Comparison of ENCODE assay signal across 8 cellular contexts in the genomic region with DNA sequence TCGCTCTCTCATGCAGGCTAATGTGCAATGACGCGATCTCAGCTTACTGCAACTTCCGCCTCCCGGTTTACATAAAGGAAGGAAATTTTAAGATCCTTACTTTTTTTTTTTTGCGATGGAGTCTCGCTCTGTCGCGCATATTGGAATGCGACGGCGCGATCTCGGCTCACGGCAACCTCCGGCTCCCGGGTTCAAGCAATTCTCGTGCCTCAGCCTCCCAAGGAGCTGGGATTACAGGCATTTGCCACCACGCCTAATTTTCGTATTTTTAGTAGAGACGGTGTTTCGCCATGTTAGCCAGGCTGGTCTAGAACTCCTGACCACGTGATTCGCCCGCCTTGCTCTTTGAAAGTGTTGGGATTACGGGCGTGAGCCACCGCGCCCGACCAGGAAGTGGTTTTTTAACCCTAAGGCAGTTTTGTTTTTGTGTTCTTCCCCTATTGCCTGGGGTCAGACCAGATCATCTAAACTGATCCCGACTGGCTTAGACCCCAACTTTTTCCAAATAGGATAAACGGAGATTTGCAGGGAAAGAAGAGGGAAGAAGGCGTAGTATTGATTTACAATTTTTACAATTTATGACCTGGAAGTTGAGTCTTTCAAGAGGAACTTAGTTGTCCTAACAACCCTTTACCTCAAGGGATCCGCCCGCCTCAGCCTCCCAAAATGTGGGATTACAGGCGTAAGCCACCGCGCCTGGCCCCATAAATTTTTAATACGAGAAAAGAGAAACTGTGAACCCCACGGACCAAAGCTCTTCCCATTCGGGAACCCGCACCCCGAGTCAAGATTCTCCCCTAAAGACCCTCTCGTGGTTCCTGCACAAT.
DNase-seq lines count a peak whose midpoint lies in the region; ATAC-seq, FAIRE-seq and TF ChIP-seq lines count a peak whose summit lies in the region.

No MANE protein-coding gene starts in this region.

- no peaks in the 10 kb centered on the region for H3K79me2 ChIP-seq in MM.1S (ENCODE audit: low read length)

- peak overlapping the region; percentile 89 to 98 (median 93) for H3K27ac Mint-ChIP-seq in CD4-positive, alpha-beta memory T cell

- H3K36me3 ChIP-seq in CD4-positive, alpha-beta memory T cell (ENCODE audit: insufficient read depth, low read length): no peaks in the 10 kb centered on the region
- H3K36me3 ChIP-seq in MM.1S (replicated peaks; ENCODE audit: insufficient read depth, low read length): no peaks in the 10 kb centered on the region
- no peaks in the 10 kb centered on the region for H3K36me3 ChIP-seq in adipocyte (ENCODE audit: control insufficient read depth, insufficient read depth, low read length, severe bottlenecking)
- no peaks in the 10 kb centered on the region for H3K36me3 ChIP-seq in pancreas
- no peaks in the 10 kb centered on the region for H3K36me3 ChIP-seq in aorta (ENCODE audit: control insufficient read depth in 1 of 2, insufficient read depth in 2 of 2, low read length in 1 of 2)

- peaks cover 3 to 31% (median 17%) of the 10 kb centered on the region in 4 donors for H3K4me1 Mint-ChIP-seq in CD4-positive, alpha-beta memory T cell

- WGBS in pancreas, 2 donors: 3 to 15% methylated on average over 44 of the region's 44 CpGs
- 2 to 6% methylated on average over 44 of the region's 44 CpGs for WGBS in aorta, 2 donors

- POLR2A ChIA-PET in CD4-positive, alpha-beta memory T cell (lab: Charles Lee; ENCODE audit: partially characterized antibody): interaction anchor here (0.5 to 3.3 kb wide), 29 partner anchors 9 to 1521 kb away, joined by 3 to 34 read pairs (median 4); partner anchors contain the start of genes ZNF100, ZNF101, ZNF429 and ZNF430

- ATAC-seq in pancreas: peak; percentile 65 to 80 (median 72)
- peak; percentile 82 for ATAC-seq in aorta (ENCODE audit: low FRiP score)

- H3K9me3 Mint-ChIP-seq in CD4-positive, alpha-beta memory T cell: peaks cover 0 to 6% (median 0%) of the 10 kb centered on the region in 8 donors

- FAIRE-seq in pancreas (lab: Jason Lieb, UNC): no peak
- FAIRE-seq in D721Med (lab: Jason Lieb, UNC): no peak

- H3K27ac ChIP-seq in CD4-positive, alpha-beta memory T cell (ENCODE audit: low read depth, low read length): peak overlapping the region; percentile 43
- no peak overlapping the region for H3K27ac ChIP-seq in MM.1S (ENCODE audit: low read length)
- peak overlapping the region; percentile 51 to 92 (median 83) for H3K27ac ChIP-seq in pancreas
- H3K27ac ChIP-seq in aorta (ENCODE audit: low read depth in 1 of 2, low read length in 2 of 2): peak overlapping the region; percentile 77 to 90

- peak overlapping the region; percentile 44; the same call in 1 of the 2 replicates for H3K9ac ChIP-seq in MM.1S (ENCODE audit: low read length)
- H3K9ac ChIP-seq in adipocyte (ENCODE audit: low read length): peak overlapping the region; percentile 95

- H3K4me3 Mint-ChIP-seq in CD4-positive, alpha-beta memory T cell: peak overlapping the region; percentile 91 to 99 (median 97)

- H3K27me3 Mint-ChIP-seq in CD4-positive, alpha-beta memory T cell: no peaks in the 10 kb centered on the region

- peak overlapping the region; percentile 74 for H2AFZ ChIP-seq in MM.1S (ENCODE audit: low read length)

- H3K27me3 ChIP-seq in CD4-positive, alpha-beta memory T cell (ENCODE audit: insufficient read depth, low read length): no peaks in the 10 kb centered on the region
- H3K27me3 ChIP-seq in MM.1S (replicated peaks; ENCODE audit: insufficient read depth, low read length) (no peaks in the 10 kb centered on the region), adipocyte (replicated peaks; ENCODE audit: control insufficient read depth, insufficient read depth, low read length) (no peaks in the 10 kb centered on the region), pancreas (no peaks in the 10 kb centered on the region), aorta (ENCODE audit: control insufficient read depth in 1 of 2, insufficient read depth in 2 of 2, low read length in 1 of 2) (no peaks in the 10 kb centered on the region)

- no peaks in the 10 kb centered on the region for H3K9me2 ChIP-seq in MM.1S (replicated peaks; ENCODE audit: insufficient read depth, low read length)

- CTCF ChIA-PET in CD4-positive, alpha-beta memory T cell (lab: Charles Lee; ENCODE audit: partially characterized antibody): interaction anchor here (0.9 to 2.7 kb wide), 5 partner anchors 57 to 238 kb away, joined by 3 to 13 read pairs (median 4); partner anchors contain the start of genes ZNF626 and ZNF737

- H3K36me3 Mint-ChIP-seq in CD4-positive, alpha-beta memory T cell: peaks cover 0 to 17% of the 10 kb centered on the region in 2 donors

- no peaks in the 10 kb centered on the region for H4K20me1 ChIP-seq in MM.1S (ENCODE audit: insufficient read depth, low read length)

- no peaks in the 10 kb centered on the region for H3K4me1 ChIP-seq in CD4-positive, alpha-beta memory T cell (ENCODE audit: insufficient read depth, low read length)
- H3K4me1 ChIP-seq in MM.1S (ENCODE audit: low read length) (no peaks in the 10 kb centered on the region), adipocyte (ENCODE audit: control insufficient read depth, insufficient read depth, low read length) (peaks cover 5% of the 10 kb centered on the region), pancreas (no peaks in the 10 kb centered on the region), aorta (ENCODE audit: control insufficient read depth in 1 of 2, insufficient read depth in 2 of 2, low read length in 2 of 2) (no peaks in the 10 kb centered on the region)

- DNase-seq in CD4-positive, alpha-beta memory T cell: peak; percentile 9 to 36 (median 29)
- DNase-seq in MM.1S: no peak
- DNase-seq in adipocyte (ENCODE audit: low read depth): peak; percentile 69
- DNase-seq in cardiac septum (ENCODE audit: low spot score): peak; percentile 76
- peak; percentile 7 to 72 (median 66) for DNase-seq in pancreas
- DNase-seq in aorta: peak; percentile 70 to 86
- DNase-seq in D721Med (ENCODE audit: insufficient read length, low spot score): no peak
- no peak for DNase-seq in GM10266 (ENCODE audit: extremely low spot score)

- TF ChIP-seq CTCF in MM.1S (IDR thresholded peaks at IDR 0.05; ENCODE audit: low read length) (no peak), pancreas (IDR thresholded peaks at IDR 0.05) (no peak), D721Med (IDR thresholded peaks at IDR 0.05; ENCODE audit: insufficient read depth, missing control alignments) (no peak), GM10266 (IDR thresholded peaks at IDR 0.05; ENCODE audit: control insufficient read depth, insufficient read depth, low read depth, missing control alignments) (no peak)

- intact Hi-C loops in CD4-positive, alpha-beta memory T cell (cut with micrococcal nuclease): loop anchor here (2.0 to 10.0 kb wide), 5 partner anchors 141 to 597 kb away; partner anchors contain the start of genes ZNF430, ZNF626, ZNF66 and ZNF737
- intact Hi-C loops in cardiac septum (cut with DNase I): loop anchor here (10.0 kb wide), 1 partner anchor 141 kb away; the partner anchor contains the start of gene ZNF737
- intact Hi-C loops in pancreas (cut with DNase I): no loop called here
- intact Hi-C loops in aorta (cut with DNase I): loop anchor here in 1 of 2 donors (5.0 to 10.0 kb wide), 2 partner anchors 144 to 241 kb away; partner anchors contain the start of genes ZNF626 and ZNF737

- H3K9me3 ChIP-seq in CD4-positive, alpha-beta memory T cell (ENCODE audit: control insufficient read depth in 1 of 2, low read length in 2 of 2): no peaks in the 10 kb centered on the region
- H3K9me3 ChIP-seq in MM.1S (replicated peaks; ENCODE audit: insufficient read depth, low read length): no peaks in the 10 kb centered on the region
- no peaks in the 10 kb centered on the region for H3K9me3 ChIP-seq in adipocyte (ENCODE audit: control insufficient read depth, low read length)
- no peaks in the 10 kb centered on the region for H3K9me3 ChIP-seq in pancreas
- no peaks in the 10 kb centered on the region for H3K9me3 ChIP-seq in aorta (ENCODE audit: control insufficient read depth, low read length)

- no peaks in the 10 kb centered on the region for H3F3A ChIP-seq in MM.1S (ENCODE audit: insufficient read depth, low read length)

- H3K4me2 ChIP-seq in MM.1S (ENCODE audit: low read depth, low read length): peak overlapping the region; percentile 37; the same call in 1 of the 2 replicates

- H3K4me3 ChIP-seq in CD4-positive, alpha-beta memory T cell (ENCODE audit: low read length in 2 of 2): peak overlapping the region; percentile 78 to 81
- H3K4me3 ChIP-seq in MM.1S (ENCODE audit: low read length): peak overlapping the region; percentile 60
- H3K4me3 ChIP-seq in adipocyte (ENCODE audit: low read length): peak overlapping the region; percentile 91
- H3K4me3 ChIP-seq in pancreas: peak overlapping the region; percentile 30 to 65 (median 39)
- peak overlapping the region; percentile 74 to 84 for H3K4me3 ChIP-seq in aorta (ENCODE audit: low read length in 2 of 2)

Comparison
In these comparisons a context has a peak if more than half of its experiments do, and no peak if none do; other contexts are left out.
1. DNase-seq: peak in CD4-positive, alpha-beta memory T cell (5 of 5), adipocyte (single experiment), cardiac septum (single experiment), pancreas (6 of 6) and aorta (2 of 2); none in MM.1S (single experiment), D721Med (single experiment) and GM10266 (single experiment).
2. H3K4me3 ChIP-seq: peak in every context shown above with its lines; median percentile 91 in adipocyte; 80 in CD4-positive, alpha-beta memory T cell; 79 in aorta; 60 in MM.1S; 39 in pancreas.
3. intact Hi-C loops: an anchor here in CD4-positive, alpha-beta memory T cell (2.0 to 10.0 kb wide) and cardiac septum (10.0 kb wide); none called in pancreas.